In genomic region chr12:128644664-128645296, GRCh38 we compare ENCODE assay signal across 8 cellular contexts.
DNase-seq lines count a peak whose midpoint lies in the region; ATAC-seq, FAIRE-seq and TF ChIP-seq lines count a peak whose summit lies in the region.

No MANE protein-coding gene starts in this region.

- H3K27me3 ChIP-seq in Loucy (ENCODE audit: insufficient read depth, low read length, poor library complexity, severe bottlenecking): no peaks in the 10 kb centered on the region
- no peaks in the 10 kb centered on the region for H3K27me3 ChIP-seq in left lung

- intact Hi-C loops in left lung (cut with DNase I): no loop called here

- no peak overlapping the region for H3K4me3 Mint-ChIP-seq in activated T-cell treated with anti-CD3 and anti-CD28 coated beads, Interleukin-2, amount 50 U/mL, for 24 hours

- TF ChIP-seq CTCF in Loucy (conservative IDR thresholded peaks at IDR 0.05; ENCODE audit: low read length): peak; percentile 98
- peak; percentile 17 to 60 for TF ChIP-seq CTCF in left lung (IDR thresholded peaks at IDR 0.05)

- H3K36me3 ChIP-seq in Loucy (ENCODE audit: insufficient read depth, low read length): no peaks in the 10 kb centered on the region
- H3K36me3 ChIP-seq in left lung: no peaks in the 10 kb centered on the region

- no peaks in the 10 kb centered on the region for H3K9me2 ChIP-seq in Loucy (replicated peaks; ENCODE audit: low read depth, low read length)

- no peak overlapping the region for H2AFZ ChIP-seq in Loucy (ENCODE audit: low read length)

- no peak overlapping the region for H3K27ac Mint-ChIP-seq in activated T-cell treated with anti-CD3 and anti-CD28 coated beads, Interleukin-2, amount 50 U/mL, for 24 hours

- H3K9me3 ChIP-seq in Loucy (ENCODE audit: insufficient read depth, low read depth, low read length) (no peaks in the 10 kb centered on the region), left lung (no peaks in the 10 kb centered on the region)

- H3K27me3 Mint-ChIP-seq in activated T-cell treated with anti-CD3 and anti-CD28 coated beads, Interleukin-2, amount 50 U/mL, for 24 hours: no peaks in the 10 kb centered on the region

- H3K36me3 Mint-ChIP-seq in activated T-cell treated with anti-CD3 and anti-CD28 coated beads, Interleukin-2, amount 50 U/mL, for 24 hours (ENCODE audit: low read depth): no peaks in the 10 kb centered on the region

- H3K4me1 ChIP-seq in Loucy (ENCODE audit: insufficient read depth, low read length, poor library complexity, severe bottlenecking): no peaks in the 10 kb centered on the region
- no peaks in the 10 kb centered on the region for H3K4me1 ChIP-seq in left lung

- no peak overlapping the region for H3K4me2 ChIP-seq in Loucy (ENCODE audit: low read depth, low read length, poor library complexity, severe bottlenecking)

- no peak overlapping the region for H3K4me3 ChIP-seq in Loucy (ENCODE audit: low read length, poor library complexity, severe bottlenecking)
- no peak overlapping the region for H3K4me3 ChIP-seq in left lung

- H3K79me2 ChIP-seq in Loucy (ENCODE audit: insufficient read depth, low read length): no peaks in the 10 kb centered on the region

- peaks cover 18% of the 10 kb centered on the region for H3K9me3 Mint-ChIP-seq in activated T-cell treated with anti-CD3 and anti-CD28 coated beads, Interleukin-2, amount 50 U/mL, for 24 hours

- FAIRE-seq in frontal cortex (lab: Jason Lieb, UNC): no peak

- H3F3A ChIP-seq in Loucy (ENCODE audit: low read depth): no peaks in the 10 kb centered on the region

- no peaks in the 10 kb centered on the region for H4K20me1 ChIP-seq in Loucy (ENCODE audit: insufficient read depth, low read length, poor library complexity, severe bottlenecking)

- no peak overlapping the region for H3K27ac ChIP-seq in left lung

- no peak overlapping the region for H3K9ac ChIP-seq in Loucy (ENCODE audit: low read depth, low read length, poor library complexity, severe bottlenecking)

- peak; percentile 42 for DNase-seq in activated CD4-positive, alpha-beta T cell treated with anti-CD3 and anti-CD28 coated beads for 48 hours
- DNase-seq in activated CD4-positive, alpha-beta T cell treated with anti-CD3 and anti-CD28 coated beads, Interleukin-2, amount 50 U/mL, for 1 hour: no peak
- peak; percentile 45 for DNase-seq in activated T-cell treated with anti-CD3 and anti-CD28 coated beads, Interleukin-2, amount 50 U/mL, for 24 hours
- no peak for DNase-seq in left lung
- DNase-seq in frontal cortex (ENCODE audit: low spot score in 2 of 2): no peak

- no peak for ATAC-seq in left lung
- no peak for ATAC-seq in HG02970 (IDR thresholded peaks at IDR 0.05; ENCODE audit: low FRiP score, unreplicated experiment)
- no peak for ATAC-seq in HG03378 (IDR thresholded peaks at IDR 0.05; ENCODE audit: unreplicated experiment)

- no peaks in the 10 kb centered on the region for H3K4me1 Mint-ChIP-seq in activated T-cell treated with anti-CD3 and anti-CD28 coated beads, Interleukin-2, amount 50 U/mL, for 24 hours (ENCODE audit: low read depth)

Comparison
In these comparisons a context has a peak if more than half of its experiments do, and no peak if none do; other contexts are left out.
1. DNase-seq: peak in activated CD4-positive, alpha-beta T cell treated with anti-CD3 and anti-CD28 coated beads for 48 hours (single experiment) and activated T-cell treated with anti-CD3 and anti-CD28 coated beads, Interleukin-2, amount 50 U/mL, for 24 hours (single experiment); none in activated CD4-positive, alpha-beta T cell treated with anti-CD3 and anti-CD28 coated beads, Interleukin-2, amount 50 U/mL, for 1 hour (single experiment), left lung (0 of 2) and frontal cortex (0 of 2).